ENCODE assay signal across 8 cellular contexts in the genomic region with DNA sequence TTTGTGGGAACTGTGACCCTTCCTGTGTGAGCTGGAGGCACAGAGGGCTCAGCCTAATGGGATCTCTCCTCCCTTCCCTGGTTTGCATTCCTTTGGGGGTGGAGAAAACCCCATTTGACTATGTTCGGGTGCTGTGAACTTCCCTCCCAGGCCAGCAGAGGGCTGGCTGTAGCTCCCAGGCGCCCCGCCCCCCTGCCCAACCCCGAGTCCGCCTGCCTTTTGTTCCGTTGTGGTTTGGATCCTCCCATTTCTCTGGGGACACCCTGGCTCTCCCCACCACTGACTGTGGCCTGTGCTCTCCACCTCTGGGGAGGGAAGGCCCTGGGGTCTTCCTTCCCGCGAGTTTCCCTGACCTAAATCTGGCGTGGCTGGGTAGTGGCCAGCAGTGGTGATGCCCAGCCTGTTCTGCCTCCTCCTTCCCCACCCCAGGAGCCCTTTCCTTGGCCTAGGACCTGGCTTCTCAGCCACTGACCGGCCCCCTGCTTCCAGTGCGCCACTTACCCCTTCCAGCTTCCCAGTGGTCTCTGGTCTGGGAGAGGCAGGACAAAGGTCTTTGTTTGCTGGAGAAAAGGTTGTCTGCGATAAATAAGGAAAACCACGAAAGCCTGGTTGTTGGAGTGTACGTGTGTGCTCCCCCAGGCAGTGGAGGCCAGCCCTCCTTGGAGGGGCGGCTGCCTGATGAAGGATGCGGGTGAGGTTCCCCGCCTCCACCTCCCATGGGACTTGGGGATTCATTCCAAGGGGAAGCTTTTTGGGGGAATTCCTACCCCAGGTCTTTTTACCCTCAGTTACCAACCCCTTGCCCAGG. TPM values are rescaled to one million over a fixed set of nuclear protein-coding genes. Genes with fewer than 3 reads are reported as not detected.
DNase-seq lines count a peak whose midpoint lies in the region; ATAC-seq, FAIRE-seq and TF ChIP-seq lines count a peak whose summit lies in the region.

No MANE protein-coding gene starts in this region.

- no CpG with 5 or more reads among the region's 17 CpGs for WGBS in H9 (ENCODE audit: extremely low coverage, insufficient read length, low lambda C conversion rate)
- 27 to 35% (median 30%) methylated on average over 17 of the region's 17 CpGs for WGBS in ovary, 3 donors

- H2AFZ ChIP-seq in H9 (ENCODE audit: low read length): no peak overlapping the region

- H3K4me1 ChIP-seq in H9 (ENCODE audit: insufficient read depth, low read length): peaks cover 5% of the 10 kb centered on the region; the same call in 1 of the 2 replicates
- H3K4me1 ChIP-seq in ovary (ENCODE audit: insufficient read depth): peaks cover 11% of the 10 kb centered on the region

- peaks cover 15% of the 10 kb centered on the region for H3K23me2 ChIP-seq in H9 (ENCODE audit: insufficient read length, low read depth, low read length, poor library complexity, severe bottlenecking)

- no peaks in the 10 kb centered on the region; a peak in 1 of 5 replicates for H3K9me3 Mint-ChIP-seq in H9

- no peak for TF ChIP-seq EP300 in ovary (IDR thresholded peaks at IDR 0.05)

- no peak overlapping the region for H3K23ac ChIP-seq in H9 (ENCODE audit: insufficient read length, low read depth, low read length)

- H4K91ac ChIP-seq in H9 (ENCODE audit: insufficient read length, low read depth, low read length): no peak overlapping the region

- H3K79me1 ChIP-seq in H9 (ENCODE audit: insufficient read depth, low read depth, low read length, poor library complexity, severe bottlenecking): no peaks in the 10 kb centered on the region

- H2BK5ac ChIP-seq in H9 (ENCODE audit: insufficient read length, low read length): no peak overlapping the region

- no peak overlapping the region for H2BK12ac ChIP-seq in H9 (ENCODE audit: insufficient read length, low read depth, low read length)

- H3K27ac Mint-ChIP-seq in H9: peak overlapping the region; percentile 80 to 86 (median 86); a peak in 3 of 7 replicates

- H3K14ac ChIP-seq in H9 (ENCODE audit: insufficient read depth, low read length): no peak overlapping the region

- H3K56ac ChIP-seq in H9 (ENCODE audit: insufficient read length, low read depth, low read length): no peak overlapping the region

- peak; percentile 86 for DNase-seq in H9
- DNase-seq in RPMI7951 (ENCODE audit: low read depth): peak; percentile 79
- peak; percentile 37 for DNase-seq in activated gamma-delta T cell treated with Interleukin-2 at 50 U/mL for 16 hours
- peak; percentile 24 for DNase-seq in foreskin melanocyte
- peak; percentile 57 to 81 (median 71) for DNase-seq in ovary
- peak; percentile 87 for DNase-seq in urothelium cell line (ENCODE audit: low spot score)

- no peak overlapping the region for H3T11ph ChIP-seq in H9 (ENCODE audit: low read length)

- TF ChIP-seq POLR2A in ovary (IDR thresholded peaks at IDR 0.05): no peak

- no peak overlapping the region for H2AK5ac ChIP-seq in H9 (ENCODE audit: insufficient read length, low read length)

- no peak overlapping the region for H4K8ac ChIP-seq in H9 (replicated peaks; ENCODE audit: insufficient read length, low read depth, low read length)

- no peak overlapping the region for H2BK15ac ChIP-seq in H9 (ENCODE audit: low read depth, low read length)

- no peak for ATAC-seq in GM18909 (IDR thresholded peaks at IDR 0.05; ENCODE audit: poor library complexity, unreplicated experiment)

- H2BK120ac ChIP-seq in H9 (ENCODE audit: low read depth, low read length, poor library complexity, severe bottlenecking): no peak overlapping the region

- no peak overlapping the region for H3K4ac ChIP-seq in H9 (ENCODE audit: low read depth, low read length)

- H3K4me3 ChIP-seq in ovary: peak overlapping the region; percentile 9

- no peaks in the 10 kb centered on the region for H3K27me3 Mint-ChIP-seq in H9 (ENCODE audit: low read depth)

- no peak overlapping the region for H3K18ac ChIP-seq in H9 (ENCODE audit: insufficient read length, low read depth, low read length)

- peaks cover 29 to 37% of the 10 kb centered on the region in 2 experiments for H3K4me1 Mint-ChIP-seq in H9

- H4K20me1 ChIP-seq in H9 (ENCODE audit: control insufficient read depth, insufficient read depth, insufficient read length): no peaks in the 10 kb centered on the region

- H3K36me3 Mint-ChIP-seq in H9 (ENCODE audit: insufficient read depth in 1 of 3, low read depth in 3 of 3): peaks cover 27 to 45% (median 36%) of the 10 kb centered on the region in 3 experiments

- intact Hi-C loops in ovary (cut with DNase I): loop anchor here in 2 of 4 donors (5.0 kb wide), 1 partner anchor 108 kb away; no protein-coding TSS in a partner anchor

- H3K27ac ChIP-seq in C4-2B: peak overlapping the region; percentile 97
- H3K27ac ChIP-seq in H9 (ENCODE audit: insufficient read length, low read depth, low read length): no peak overlapping the region
- peak overlapping the region in 1 of 2 donors; percentile 25 for H3K27ac ChIP-seq in ovary

- H3K9ac ChIP-seq in H9 (ENCODE audit: extremely low read depth, insufficient read length, low read length): no peak overlapping the region

- no peak overlapping the region for H2BK20ac ChIP-seq in H9 (ENCODE audit: low read depth, low read length, poor library complexity, severe bottlenecking)

- peak; percentile 84 for TF ChIP-seq CTCF in C4-2B (conservative IDR thresholded peaks at IDR 0.05)
- peak; percentile 89 for TF ChIP-seq CTCF in H9 (conservative IDR thresholded peaks at IDR 0.05)
- TF ChIP-seq CTCF in ovary (IDR thresholded peaks at IDR 0.05): peak; percentile 76 to 83 (median 79)

- peak overlapping the region; percentile 41 to 94 for H3K4me3 Mint-ChIP-seq in H9

- no peaks in the 10 kb centered on the region for H3K27me3 ChIP-seq in H9 (ENCODE audit: insufficient read depth, low read length)
- H3K27me3 ChIP-seq in ovary: no peaks in the 10 kb centered on the region

- H4K5ac ChIP-seq in H9 (ENCODE audit: insufficient read length, low read depth, low read length): no peak overlapping the region

- H3K4me2 ChIP-seq in H9 (ENCODE audit: insufficient read depth, insufficient read length, low read length): peak overlapping the region; percentile 2

- no peaks in the 10 kb centered on the region for H3K9me3 ChIP-seq in H9 (ENCODE audit: control insufficient read depth, low read depth, low read length)
- no peaks in the 10 kb centered on the region for H3K9me3 ChIP-seq in ovary

- FAIRE-seq in urothelium cell line (lab: Jason Lieb, UNC): no peak

- H3K36me3 ChIP-seq in ovary: no peaks in the 10 kb centered on the region

- H3K79me2 ChIP-seq in H9 (ENCODE audit: insufficient read depth, low read length): peaks cover 3% of the 10 kb centered on the region; the same call in 1 of the 2 replicates

RNA-seq across cellular contexts. Expression of gene VEGFA, which starts 5.0 kb away (rescaled TPM):
- total RNA-seq in H9 (2021) (46.1 and 47.9 TPM in 2 replicates), ovary (100 to 1,000 TPM in 1 of 7 donors, 10 to 100 TPM in 6; 19.2 to 123 (median 45.2) TPM)
- total RNA-seq in RPMI7951 (2014; rRNA removed; shearing (Covaris generic)): 108 and 135 TPM in 2 replicates
- polyA plus RNA-seq in ovary: 10 to 100 TPM; 20.8 to 44.7 TPM

Comparison
In these comparisons a context has a peak if more than half of its experiments do, and no peak if none do; other contexts are left out.
1. DNase-seq: peak in every context shown above with its lines; median percentile 87 in urothelium cell line; 86 in H9; 79 in RPMI7951; 71 in ovary; 37 in activated gamma-delta T cell treated with Interleukin-2 at 50 U/mL for 16 hours; 24 in foreskin melanocyte.